ENCODE assay signal across 10 cellular contexts in the genomic region with DNA sequence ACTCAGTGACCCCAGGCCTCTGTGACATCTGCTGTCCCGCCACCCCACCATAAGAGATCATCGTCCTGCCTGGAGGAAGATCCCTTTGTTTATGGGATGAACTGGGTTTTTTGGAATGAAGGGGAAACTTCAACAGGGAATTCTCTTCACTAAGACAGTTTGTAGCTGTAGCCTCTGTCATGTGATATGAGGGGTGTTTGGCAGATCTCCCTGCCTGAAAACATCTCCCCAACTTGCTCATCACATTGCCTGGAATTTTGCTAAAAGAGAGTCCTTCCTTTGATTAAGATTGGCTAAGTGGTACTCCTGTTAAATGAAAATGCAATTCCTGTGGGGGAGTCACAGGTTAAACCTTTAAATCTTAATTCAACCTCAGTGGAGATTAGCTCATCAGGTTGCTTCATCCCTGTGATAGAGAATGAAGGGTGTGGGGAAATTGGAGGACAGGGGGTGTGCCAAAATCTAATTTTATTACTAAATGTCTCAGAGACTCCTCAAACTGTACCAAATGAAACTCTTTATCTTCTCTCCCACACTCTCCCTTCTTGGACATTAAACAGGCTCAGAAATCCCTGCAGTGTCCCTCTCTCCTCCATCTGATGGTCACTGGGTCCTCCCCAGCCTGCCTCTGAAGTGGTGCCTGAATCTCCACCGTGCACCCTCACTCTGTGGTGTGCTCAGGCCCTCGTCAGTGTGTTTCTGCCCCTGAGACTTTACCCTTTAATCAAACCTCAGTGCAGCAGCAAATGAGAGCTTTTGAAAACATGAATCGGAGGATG.
"Had no signal": no experiment of that assay in that cellular context is flagged by ENCODE, and none has a peak within 500 bp of the region (broad histone marks: within the 10 kb centered on the region; RNA-seq: fewer than 3 reads in every experiment).

No MANE protein-coding gene starts in this region.

- H3K9me3 Mint-ChIP-seq: activated CD8-positive, alpha-beta T cell treated with anti-CD3 and anti-CD28 coated beads for 36 hours; activated naive CD8-positive, alpha-beta T cell treated with anti-CD3 and anti-CD28 coated beads for 36 hours; central memory CD8-positive, alpha-beta T cell; immature natural killer cell; naive B cell; stimulated activated naive B cell treated with anti-CD40 and anti-IgM and Interleukin-4, amounts not matched to agents 10 μg/mL and 1 μg/mL and 100 μg/mL, for 72 hours had no signal

- H3K27me3 ChIP-seq: body of pancreas, neutrophil, transverse colon had no signal

- H3K36me3 Mint-ChIP-seq: activated naive CD8-positive, alpha-beta T cell treated with anti-CD3 and anti-CD28 coated beads for 36 hours; immature natural killer cell; naive B cell had no signal

- H3K27ac ChIP-seq: body of pancreas, coronary artery, neutrophil had no signal

- H3K4me3 Mint-ChIP-seq: activated naive CD8-positive, alpha-beta T cell treated with anti-CD3 and anti-CD28 coated beads for 36 hours; central memory CD8-positive, alpha-beta T cell had no signal

- H3K4me3 ChIP-seq: body of pancreas had no signal

- H3K9me3 ChIP-seq: body of pancreas, neutrophil, transverse colon had no signal

- H3K36me3 ChIP-seq: neutrophil, transverse colon had no signal

- H3K27me3 Mint-ChIP-seq: activated naive CD8-positive, alpha-beta T cell treated with anti-CD3 and anti-CD28 coated beads for 36 hours; central memory CD8-positive, alpha-beta T cell had no signal
